In genomic region chr19:49339364-49340068, GRCh38 we compare ENCODE assay signal across 8 cellular contexts. TPM values are rescaled to one million over a fixed set of nuclear protein-coding genes. Genes with fewer than 3 reads are reported as not detected.
DNase-seq lines count a peak whose midpoint lies in the region; ATAC-seq, FAIRE-seq and TF ChIP-seq lines count a peak whose summit lies in the region.

No MANE protein-coding gene starts in this region.

- DNase-seq in activated T-cell treated with anti-CD3 and anti-CD28 coated beads, Interleukin-2, amount 50 U/mL, for 24 hours = peak; percentile 23
- DNase-seq in activated T-cell treated with anti-CD3 and anti-CD28 coated beads, Interleukin-2, amount 50 U/mL, for 48 hours = no peak
- DNase-seq in K562 (ENCODE audit: extremely low read depth in 1 of 4, low spot score in 3 of 4) (peak; percentile 48 to 68 (median 50)), iPS DF 19.7 (ENCODE audit: low read depth, low spot score) (peak; percentile 94), NAMALWA (ENCODE audit: low spot score) (no peak), NCI-H446 (lab: John Stamatoyannopoulos, UW) (no peak)

- no peaks in the 10 kb centered on the region for H3K79me2 ChIP-seq in K562 (ENCODE audit: control insufficient read depth, insufficient read depth, low read length)

- H4K20me1 ChIP-seq in K562 (replicated peaks; ENCODE audit: control insufficient read depth, insufficient read depth, low read length) = no peaks in the 10 kb centered on the region

- no peak for TF ChIP-seq POLR2A in K562 (conservative IDR thresholded peaks at IDR 0.05)

- no peak for FAIRE-seq in K562 (lab: Jason Lieb, UNC)

- peaks cover 42% of the 10 kb centered on the region for H3K4me1 Mint-ChIP-seq in activated T-cell treated with anti-CD3 and anti-CD28 coated beads, Interleukin-2, amount 50 U/mL, for 24 hours (ENCODE audit: low read depth)

- H3K4me1 ChIP-seq in K562 (replicated peaks in 1 of 2; ENCODE audit: control insufficient read depth in 2 of 2, insufficient read depth in 2 of 2, low read length in 2 of 2) = peaks cover 37 to 58% of the 10 kb centered on the region in 2 experiments
- peaks cover 4% of the 10 kb centered on the region for H3K4me1 ChIP-seq in rectal smooth muscle tissue (ENCODE audit: control insufficient read depth, insufficient read depth, low read length)

- H3K9me1 ChIP-seq in K562 (ENCODE audit: control insufficient read depth, insufficient read depth, low read length) = no peaks in the 10 kb centered on the region

- H3K9me3 ChIP-seq in K562 (replicated peaks; ENCODE audit: control insufficient read depth, insufficient read depth, low read depth, low read length) = no peaks in the 10 kb centered on the region

- H3K9me3 Mint-ChIP-seq in activated T-cell treated with anti-CD3 and anti-CD28 coated beads, Interleukin-2, amount 50 U/mL, for 24 hours = no peaks in the 10 kb centered on the region

- 77% methylated on average over 38 of the region's 45 CpGs for WGBS in K562 (ENCODE audit: insufficient coverage, low coverage, missing lambda C conversion rate)

- H3K27ac ChIP-seq in K562 (ENCODE audit: extremely low read depth, low read depth, low read length) (peak overlapping the region; percentile 66; the same call in 2 of the 3 replicates), rectal smooth muscle tissue (ENCODE audit: low read depth, low read length) (peak overlapping the region; percentile 86)

- TSS peak; percentile 52 for BruUV-seq in K562 (replicated peaks; lab: Mats Ljungman, UMichigan)

- peak overlapping the region; percentile 34 for H3K4me3 ChIP-seq in K562
- peak overlapping the region; percentile 71 for H3K4me3 ChIP-seq in rectal smooth muscle tissue (ENCODE audit: low read length)

- TF ChIP-seq EP300 in K562 (IDR thresholded peaks at IDR 0.05; ENCODE audit: low read length) = no peak

- CTCF ChIA-PET in K562 (lab: Yijun Ruan, JAX; ENCODE audit: low intra/inter-chr PET ratio) = no interaction called here

- H3K27me3 ChIP-seq in K562 (ENCODE audit: control insufficient read depth in 2 of 2, insufficient read depth in 2 of 2, low read length in 2 of 2) = no peaks in the 10 kb centered on the region
- no peaks in the 10 kb centered on the region for H3K27me3 ChIP-seq in rectal smooth muscle tissue (ENCODE audit: control insufficient read depth, insufficient read depth, low read length)

- no peak for TF ChIP-seq RAD21 in K562 (CRISPR knock-in tag; conservative IDR thresholded peaks at IDR 0.05 in 1 of 2, IDR thresholded peaks at IDR 0.05 in 1 of 2)

- H3K27me3 Mint-ChIP-seq in activated T-cell treated with anti-CD3 and anti-CD28 coated beads, Interleukin-2, amount 50 U/mL, for 24 hours = no peaks in the 10 kb centered on the region

- ATAC-seq in K562 = peak; percentile 53
- no peak for ATAC-seq in GM21423 (IDR thresholded peaks at IDR 0.05; ENCODE audit: unreplicated experiment)

- H3K36me3 ChIP-seq in K562 (ENCODE audit: control insufficient read depth, insufficient read depth, low read length) (peaks cover 17% of the 10 kb centered on the region; the same call in 1 of the 3 replicates), rectal smooth muscle tissue (ENCODE audit: control insufficient read depth, insufficient read depth, low read length) (peaks cover 9% of the 10 kb centered on the region)

- H3K4me2 ChIP-seq in K562 (ENCODE audit: insufficient read depth, low read length) = peak overlapping the region; percentile 75

- TF ChIP-seq CTCF in K562 (IDR thresholded peaks at IDR 0.05 in 2 of 3, conservative IDR thresholded peaks at IDR 0.05 in 1 of 3; ENCODE audit: insufficient read depth in 2 of 3, low read depth in 1 of 3, low read length in 3 of 3) = no peak

- POLR2A ChIA-PET in K562 (lab: Yijun Ruan, JAX) = interaction anchor here (0.6 to 1.0 kb wide), 4 partner anchors 20 to 873 kb away, joined by 3 to 5 read pairs (median 3); partner anchors contain the start of gene GFY

- peaks cover 56% of the 10 kb centered on the region for H3K36me3 Mint-ChIP-seq in activated T-cell treated with anti-CD3 and anti-CD28 coated beads, Interleukin-2, amount 50 U/mL, for 24 hours (ENCODE audit: low read depth)

- H3K9ac ChIP-seq in K562 (ENCODE audit: insufficient read depth in 1 of 2, low read depth in 2 of 2, low read length in 2 of 2) (peak overlapping the region; percentile 21 to 66), rectal smooth muscle tissue (ENCODE audit: low read length) (no peak overlapping the region)

- intact Hi-C loops in K562 (cut with micrococcal nuclease) = no loop called here

- in situ Hi-C loops in K562 (cut with MboI) = no loop called here

- peak overlapping the region; percentile 87; the same call in 1 of the 2 replicates for H2AFZ ChIP-seq in K562 (ENCODE audit: low read depth, low read length)

- H3K4me3 Mint-ChIP-seq in activated T-cell treated with anti-CD3 and anti-CD28 coated beads, Interleukin-2, amount 50 U/mL, for 24 hours = no peak overlapping the region

- H3K27ac Mint-ChIP-seq in activated T-cell treated with anti-CD3 and anti-CD28 coated beads, Interleukin-2, amount 50 U/mL, for 24 hours = no peak overlapping the region

RNA-seq across cellular contexts. Expression of gene CD37, which starts 4.3 kb away (rescaled TPM):
- 15.6 and 23.5 TPM in 2 replicates for total RNA-seq in K562 (2011; cell fraction: chromatin; rRNA removed; ENCODE audit: low replicate concordance)
- total RNA-seq in K562 (2011; cell fraction: nucleolus; rRNA removed) = 8.3 and 13.2 TPM in 2 replicates
- total RNA-seq in K562 (2011; cell fraction: nucleoplasm; rRNA removed) = 12.3 and 15.8 TPM in 2 replicates
- total RNA-seq in K562 (2014; rRNA removed) (4.0 and 5.0 TPM in 2 replicates), K562 (2014; rRNA removed; fragmentation: Illumina TruSeq; extraction: Trizol) (3.1 and 3.8 TPM in 2 replicates), K562 (2015; rRNA removed; fragmentation: Illumina TruSeq; extraction: Trizol) (5.0 and 6.2 TPM in 2 replicates), K562 (2021) (11.0 and 12.0 TPM in 2 replicates)
- polyA plus RNA-seq in K562 (2011; rRNA removed) (2.5 and 5.8 TPM in 2 replicates), K562 (2014; fragmentation: Illumina TruSeq; extraction: Trizol) (16.3 and 19.0 TPM in 2 replicates), K562 (2014; fragmentation: Nextera tagmentation; extraction: Ambion mirVana) (1 to 10 TPM; 7.4 to 8.3 TPM), K562 (2014; rRNA removed) (10.8 and 11.0 TPM in 2 replicates)
- polyA plus RNA-seq in K562 (2011; cell fraction: cytosol; rRNA removed) = 7.5 and 9.8 TPM in 2 replicates
- 21.2 and 22.5 TPM in 2 replicates for polyA plus RNA-seq in K562 (2011; cell fraction: nucleus; rRNA removed)
- polyA plus RNA-seq in K562 (2012) = 14.6 and 37.6 TPM in 2 replicates
- polyA minus RNA-seq in K562 (2011; rRNA and poly(A)+ RNA removed) = 3.6 and 5.2 TPM in 2 replicates
- 5.4 and 7.6 TPM in 2 replicates for polyA minus RNA-seq in K562 (2011; cell fraction: cytosol; rRNA and poly(A)+ RNA removed)
- polyA minus RNA-seq in K562 (2011; cell fraction: nucleus; rRNA and poly(A)+ RNA removed) = 3.6 and 3.8 TPM in 2 replicates

RNA-seq across cellular contexts. Expression of gene SLC6A16, which starts 14.5 kb away (rescaled TPM):
- total RNA-seq in K562 (2011; cell fraction: chromatin; rRNA removed; ENCODE audit: low replicate concordance) = 2.9 and 6.2 TPM in 2 replicates
- total RNA-seq in K562 (2011; cell fraction: nucleolus; rRNA removed) = 2.0 and 2.6 TPM in 2 replicates
- total RNA-seq in K562 (2011; cell fraction: nucleoplasm; rRNA removed) = 3.0 and 3.2 TPM in 2 replicates
- total RNA-seq in K562 (2014; rRNA removed) (0.05 TPM in 1 of 2 replicates, not detected in the other), K562 (2014; rRNA removed; fragmentation: Illumina TruSeq; extraction: Trizol) (0.35 and 0.36 TPM in 2 replicates), K562 (2015; rRNA removed; fragmentation: Illumina TruSeq; extraction: Trizol) (0.15 and 0.22 TPM in 2 replicates), K562 (2021) (0.67 and 0.95 TPM in 2 replicates)
- polyA plus RNA-seq in K562 (2011; rRNA removed) (0.37 and 0.52 TPM in 2 replicates), K562 (2014; fragmentation: Illumina TruSeq; extraction: Trizol) (0.09 and 0.48 TPM in 2 replicates), K562 (2014; fragmentation: Nextera tagmentation; extraction: Ambion mirVana) (under 1 TPM; 0.35 to 0.46 TPM), K562 (2014; rRNA removed) (0.66 and 0.80 TPM in 2 replicates)
- polyA plus RNA-seq in K562 (2011; cell fraction: cytosol; rRNA removed) = 0.27 and 0.30 TPM in 2 replicates
- 1.4 and 1.6 TPM in 2 replicates for polyA plus RNA-seq in K562 (2011; cell fraction: nucleus; rRNA removed)
- polyA plus RNA-seq in K562 (2012) = 0.37 and 0.76 TPM in 2 replicates
- polyA minus RNA-seq in K562 (2011; rRNA and poly(A)+ RNA removed) = 0.27 and 1.1 TPM in 2 replicates
- polyA minus RNA-seq in K562 (2011; cell fraction: cytosol; rRNA and poly(A)+ RNA removed) = 0.38 TPM in 1 of 2 replicates, not detected in the other
- 0.40 and 0.44 TPM in 2 replicates for polyA minus RNA-seq in K562 (2011; cell fraction: nucleus; rRNA and poly(A)+ RNA removed)

RNA-seq across cellular contexts. Expression of gene TEAD2, which starts 22.7 kb away (rescaled TPM):
- total RNA-seq in K562 (2011; cell fraction: chromatin; rRNA removed; ENCODE audit: low replicate concordance) = 12.9 and 26.4 TPM in 2 replicates
- 12.1 and 13.3 TPM in 2 replicates for total RNA-seq in K562 (2011; cell fraction: nucleolus; rRNA removed)
- total RNA-seq in K562 (2011; cell fraction: nucleoplasm; rRNA removed) = 15.0 and 16.8 TPM in 2 replicates
- total RNA-seq in K562 (2014; rRNA removed) (14.7 and 15.3 TPM in 2 replicates), K562 (2014; rRNA removed; fragmentation: Illumina TruSeq; extraction: Trizol) (11.2 and 12.6 TPM in 2 replicates), K562 (2015; rRNA removed; fragmentation: Illumina TruSeq; extraction: Trizol) (12.7 and 13.9 TPM in 2 replicates), K562 (2021) (19.5 and 20.7 TPM in 2 replicates)
- polyA plus RNA-seq in K562 (2011; rRNA removed) (10.7 and 12.4 TPM in 2 replicates), K562 (2014; fragmentation: Illumina TruSeq; extraction: Trizol) (25.4 and 27.0 TPM in 2 replicates), K562 (2014; fragmentation: Nextera tagmentation; extraction: Ambion mirVana) (1 to 10 TPM; 1.6 to 1.8 TPM), K562 (2014; rRNA removed) (14.2 and 18.8 TPM in 2 replicates)
- polyA plus RNA-seq in K562 (2011; cell fraction: cytosol; rRNA removed) = 11.2 and 17.7 TPM in 2 replicates
- polyA plus RNA-seq in K562 (2011; cell fraction: nucleus; rRNA removed) = 9.4 and 15.6 TPM in 2 replicates
- polyA plus RNA-seq in K562 (2012) = 15.9 and 17.9 TPM in 2 replicates
- polyA minus RNA-seq in K562 (2011; rRNA and poly(A)+ RNA removed) = 7.2 and 9.5 TPM in 2 replicates
- 10.4 and 14.6 TPM in 2 replicates for polyA minus RNA-seq in K562 (2011; cell fraction: cytosol; rRNA and poly(A)+ RNA removed)
- polyA minus RNA-seq in K562 (2011; cell fraction: nucleus; rRNA and poly(A)+ RNA removed) = 4.8 and 6.9 TPM in 2 replicates

RNA-seq across cellular contexts. Expression of gene DKKL1, which starts 24.2 kb away (rescaled TPM):
- 1.1 and 1.3 TPM in 2 replicates for total RNA-seq in K562 (2011; cell fraction: chromatin; rRNA removed; ENCODE audit: low replicate concordance)
- 1.3 and 1.7 TPM in 2 replicates for total RNA-seq in K562 (2011; cell fraction: nucleolus; rRNA removed)
- 1.3 and 2.3 TPM in 2 replicates for total RNA-seq in K562 (2011; cell fraction: nucleoplasm; rRNA removed)
- 1.4 and 1.7 TPM in 2 replicates for total RNA-seq in K562 (2014; rRNA removed)
- total RNA-seq in K562 (2014; rRNA removed; fragmentation: Illumina TruSeq; extraction: Trizol) = 0.44 and 0.61 TPM in 2 replicates
- 0.62 and 0.90 TPM in 2 replicates for total RNA-seq in K562 (2015; rRNA removed; fragmentation: Illumina TruSeq; extraction: Trizol)
- total RNA-seq in K562 (2021) = 0.69 and 1.3 TPM in 2 replicates
- polyA plus RNA-seq in K562 (2011; rRNA removed) = 1.4 and 1.5 TPM in 2 replicates
- 1.0 and 1.1 TPM in 2 replicates for polyA plus RNA-seq in K562 (2011; cell fraction: cytosol; rRNA removed)
- polyA plus RNA-seq in K562 (2011; cell fraction: nucleus; rRNA removed) = 1.4 TPM in 2 replicates
- 0.56 and 1.2 TPM in 2 replicates for polyA plus RNA-seq in K562 (2012)
- 0.30 and 0.52 TPM in 2 replicates for polyA plus RNA-seq in K562 (2014; fragmentation: Illumina TruSeq; extraction: Trizol)
- polyA plus RNA-seq in K562 (2014; fragmentation: Nextera tagmentation; extraction: Ambion mirVana) = under 1 TPM; 0.15 to 0.34 TPM
- polyA plus RNA-seq in K562 (2014; rRNA removed) = 0.44 and 0.96 TPM in 2 replicates
- 0.66 and 0.70 TPM in 2 replicates for polyA minus RNA-seq in K562 (2011; rRNA and poly(A)+ RNA removed)
- 1.9 TPM in 1 of 2 replicates, not detected in the other for polyA minus RNA-seq in K562 (2011; cell fraction: cytosol; rRNA and poly(A)+ RNA removed)
- not detected in 2 replicates for polyA minus RNA-seq in K562 (2011; cell fraction: nucleus; rRNA and poly(A)+ RNA removed)

RNA-seq across cellular contexts. Expression of gene KASH5, which starts 48.5 kb away (rescaled TPM):
- 0.84 and 1.3 TPM in 2 replicates for total RNA-seq in K562 (2011; cell fraction: chromatin; rRNA removed; ENCODE audit: low replicate concordance)
- 1.0 and 1.8 TPM in 2 replicates for total RNA-seq in K562 (2011; cell fraction: nucleolus; rRNA removed)
- 0.44 and 0.61 TPM in 2 replicates for total RNA-seq in K562 (2011; cell fraction: nucleoplasm; rRNA removed)
- total RNA-seq in K562 (2014; rRNA removed) (0.36 and 0.78 TPM in 2 replicates), K562 (2014; rRNA removed; fragmentation: Illumina TruSeq; extraction: Trizol) (0.26 and 0.44 TPM in 2 replicates), K562 (2015; rRNA removed; fragmentation: Illumina TruSeq; extraction: Trizol) (0.07 and 0.41 TPM in 2 replicates), K562 (2021) (0.20 and 0.60 TPM in 2 replicates)
- polyA plus RNA-seq in K562 (2011; rRNA removed) (0.60 and 0.70 TPM in 2 replicates), K562 (2014; fragmentation: Illumina TruSeq; extraction: Trizol) (0.19 and 0.31 TPM in 2 replicates), K562 (2014; fragmentation: Nextera tagmentation; extraction: Ambion mirVana) (under 1 TPM in 1 of 2 experiments, not detected in 1; 0.13 TPM), K562 (2014; rRNA removed) (0.84 and 3.2 TPM in 2 replicates)
- 0.54 and 1.3 TPM in 2 replicates for polyA plus RNA-seq in K562 (2011; cell fraction: cytosol; rRNA removed)
- 1.9 and 2.2 TPM in 2 replicates for polyA plus RNA-seq in K562 (2011; cell fraction: nucleus; rRNA removed)
- 0.44 and 1.5 TPM in 2 replicates for polyA plus RNA-seq in K562 (2012)
- polyA minus RNA-seq in K562 (2011; rRNA and poly(A)+ RNA removed) = 0.12 and 0.14 TPM in 2 replicates
- not detected in 2 replicates for polyA minus RNA-seq in K562 (2011; cell fraction: cytosol; rRNA and poly(A)+ RNA removed)
- polyA minus RNA-seq in K562 (2011; cell fraction: nucleus; rRNA and poly(A)+ RNA removed) = not detected in 2 replicates

Comparison
In these comparisons a context has a peak if more than half of its experiments do, and no peak if none do; other contexts are left out.
1. DNase-seq: peak in activated T-cell treated with anti-CD3 and anti-CD28 coated beads, Interleukin-2, amount 50 U/mL, for 24 hours (single experiment), K562 (4 of 4) and iPS DF 19.7 (single experiment); none in activated T-cell treated with anti-CD3 and anti-CD28 coated beads, Interleukin-2, amount 50 U/mL, for 48 hours (0 of 2), NAMALWA (single experiment) and NCI-H446 (0 of 2).